22 cellular contexts compared by ENCODE assay signal in genomic region chr6:25596928-25597818, GRCh38. TPM values are rescaled to one million over a fixed set of nuclear protein-coding genes. Genes with fewer than 3 reads are reported as not detected.
DNase-seq lines count a peak whose midpoint lies in the region; ATAC-seq and TF ChIP-seq lines count a peak whose summit lies in the region.
"Had no signal": no experiment of that assay in that cellular context is flagged by ENCODE, and none has a peak within 500 bp of the region (broad histone marks: within the 10 kb centered on the region; RNA-seq: fewer than 3 reads in every experiment).

No MANE protein-coding gene starts in this region.

- H2BK120ac ChIP-seq in IMR-90 (ENCODE audit: low read depth, low read length), result no peak overlapping the region

- TF ChIP-seq POLR2A in IMR-90 (IDR thresholded peaks at IDR 0.05; ENCODE audit: low read depth, low read length), result no peak

- H3K79me1 ChIP-seq in IMR-90 (ENCODE audit: low read depth in 1 of 2, low read length in 2 of 2), result no peaks in the 10 kb centered on the region

- no peak overlapping the region for H3K27ac Mint-ChIP-seq in stimulated activated memory B cell treated with anti-CD40 and anti-IgM and Interleukin-4, amounts not matched to agents 10 μg/mL and 1 μg/mL and 100 μg/mL, for 72 hours
- no peak overlapping the region for H3K27ac Mint-ChIP-seq in activated T-cell treated with anti-CD3 and anti-CD28 coated beads, Interleukin-2, amount 50 U/mL, for 24 hours
- H3K27ac Mint-ChIP-seq: CD4-positive, CD25-positive, alpha-beta regulatory T cell had no signal

- intact Hi-C loops in IMR-90 (cut with micrococcal nuclease), result no loop called here

- H2BK5ac ChIP-seq in IMR-90 (ENCODE audit: low read depth, low read length, poor library complexity, severe bottlenecking), result no peak overlapping the region

- in situ Hi-C loops in IMR-90 (cut with MboI; ENCODE audit: low sequenced_read_pairs), result no loop called here

- no peaks in the 10 kb centered on the region for H3K36me3 Mint-ChIP-seq in stimulated activated memory B cell treated with anti-CD40 and anti-IgM and Interleukin-4, amounts not matched to agents 10 μg/mL and 1 μg/mL and 100 μg/mL, for 72 hours
- no peaks in the 10 kb centered on the region for H3K36me3 Mint-ChIP-seq in activated T-cell treated with anti-CD3 and anti-CD28 coated beads, Interleukin-2, amount 50 U/mL, for 24 hours (ENCODE audit: low read depth)

- H2BK20ac ChIP-seq in IMR-90 (ENCODE audit: low read depth, low read length), result no peak overlapping the region

- ATAC-seq in IMR-90 (ENCODE audit: low read depth) (peak; percentile 61; the same call in 1 of the 2 replicates), GM18873 (IDR thresholded peaks at IDR 0.05; ENCODE audit: low FRiP score, unreplicated experiment) (no peak)
- no peak for ATAC-seq in stimulated activated memory B cell treated with anti-CD40 and anti-IgM and Interleukin-4, amounts not matched to agents 10 μg/mL and 1 μg/mL and 100 μg/mL, for 72 hours

- H3K4me1 Mint-ChIP-seq in stimulated activated memory B cell treated with anti-CD40 and anti-IgM and Interleukin-4, amounts not matched to agents 10 μg/mL and 1 μg/mL and 100 μg/mL, for 72 hours, result no peaks in the 10 kb centered on the region
- peaks cover 9% of the 10 kb centered on the region for H3K4me1 Mint-ChIP-seq in activated T-cell treated with anti-CD3 and anti-CD28 coated beads, Interleukin-2, amount 50 U/mL, for 24 hours (ENCODE audit: low read depth)
- H3K4me1 Mint-ChIP-seq: CD4-positive, CD25-positive, alpha-beta regulatory T cell had no signal

- no TSS peak for BruUV-seq in IMR-90 (replicated peaks; lab: Mats Ljungman, UMichigan)

- H3K18ac ChIP-seq in IMR-90 (ENCODE audit: low read depth, low read length), result no peak overlapping the region

- H3K27ac ChIP-seq in IMR-90 (ENCODE audit: insufficient read depth, low read length), result no peak overlapping the region
- H3K27ac ChIP-seq: KMS-11, SK-N-MC had no signal

- no peak overlapping the region for H3K14ac ChIP-seq in IMR-90 (replicated peaks; ENCODE audit: low read depth, low read length)

- H4K5ac ChIP-seq in IMR-90 (ENCODE audit: low read depth, low read length), result no peak overlapping the region

- dilution Hi-C loops in IMR-90 (cut with HindIII; ENCODE audit: low sequenced_read_pairs, unreplicated experiment), result no loop called here

- H3K9me3 Mint-ChIP-seq in stimulated activated memory B cell treated with anti-CD40 and anti-IgM and Interleukin-4, amounts not matched to agents 10 μg/mL and 1 μg/mL and 100 μg/mL, for 72 hours, result no peaks in the 10 kb centered on the region
- H3K9me3 Mint-ChIP-seq in activated T-cell treated with anti-CD3 and anti-CD28 coated beads, Interleukin-2, amount 50 U/mL, for 24 hours, result no peaks in the 10 kb centered on the region

- CTCF ChIA-PET in IMR-90 (lab: Yijun Ruan, JAX), result interaction anchor here (0.6 kb wide), 1 partner anchor 10 kb away, joined by 4 read pairs; no protein-coding TSS in a partner anchor

- DNase-seq in NCI-H146 (lab: John Stamatoyannopoulos, UW) (peak; percentile 28), NCI-H146 treated with DMSO at 0.1 percent for 48 hours (lab: John Stamatoyannopoulos, UW; ENCODE audit: unreplicated experiment) (no peak), IMR-90 (peak; percentile 1), fibroblast of the aortic adventitia (ENCODE audit: low read depth) (peak; percentile 1), T1000 (lab: John Stamatoyannopoulos, UW) (no peak)
- DNase-seq in activated T-cell treated with anti-CD3 and anti-CD28 coated beads, Interleukin-2, amount 50 U/mL, for 24 hours, result no peak
- DNase-seq: 8988T; BE2C; CD4-positive, CD25-positive, alpha-beta regulatory T cell; EL; NCI-H1417 treated with DMSO at 0.1 percent for 48 hours; NCI-H2029 treated with DMSO at 0.1 percent for 48 hours; NCI-H510A; NCI-H82; OCI-M1; Right ventricle myocardium superior had no signal

- no peak overlapping the region for H3K4me3 Mint-ChIP-seq in stimulated activated memory B cell treated with anti-CD40 and anti-IgM and Interleukin-4, amounts not matched to agents 10 μg/mL and 1 μg/mL and 100 μg/mL, for 72 hours
- no peak overlapping the region for H3K4me3 Mint-ChIP-seq in activated T-cell treated with anti-CD3 and anti-CD28 coated beads, Interleukin-2, amount 50 U/mL, for 24 hours
- H3K4me3 Mint-ChIP-seq: CD4-positive, CD25-positive, alpha-beta regulatory T cell had no signal

- no peak overlapping the region for H2AK5ac ChIP-seq in IMR-90 (ENCODE audit: low read depth, low read length)

- no peaks in the 10 kb centered on the region for H4K20me1 ChIP-seq in IMR-90 (ENCODE audit: insufficient read depth, low read length)

- H3K4me1 ChIP-seq in IMR-90 (ENCODE audit: control insufficient read depth, insufficient read depth, low read length), result no peaks in the 10 kb centered on the region

- H3K4me3 ChIP-seq in IMR-90 (ENCODE audit: insufficient read depth, low read depth, low read length) (no peak overlapping the region), fibroblast of the aortic adventitia (ENCODE audit: low read depth, low read length) (no peak overlapping the region)
- H3K4me3 ChIP-seq: SK-N-MC had no signal

- no peaks in the 10 kb centered on the region; the same call in 1 of the 2 replicates for H3K9me1 ChIP-seq in IMR-90 (ENCODE audit: insufficient read depth, low read length)

- no peak overlapping the region for H2AFZ ChIP-seq in IMR-90 (replicated peaks; ENCODE audit: low read length, poor library complexity)

- peaks cover 10% of the 10 kb centered on the region for H3K27me3 Mint-ChIP-seq in stimulated activated memory B cell treated with anti-CD40 and anti-IgM and Interleukin-4, amounts not matched to agents 10 μg/mL and 1 μg/mL and 100 μg/mL, for 72 hours
- H3K27me3 Mint-ChIP-seq in activated T-cell treated with anti-CD3 and anti-CD28 coated beads, Interleukin-2, amount 50 U/mL, for 24 hours, result no peaks in the 10 kb centered on the region
- H3K27me3 Mint-ChIP-seq: CD4-positive, CD25-positive, alpha-beta regulatory T cell had no signal

- no peak overlapping the region for H3K9ac ChIP-seq in IMR-90 (ENCODE audit: low read depth, low read length)
- H3K9ac ChIP-seq: KMS-11 had no signal

- no peaks in the 10 kb centered on the region for H3K27me3 ChIP-seq in IMR-90 (ENCODE audit: control insufficient read depth, insufficient read depth, low read length)
- H3K27me3 ChIP-seq: BE2C had no signal

- TF ChIP-seq CTCF in IMR-90 (conservative IDR thresholded peaks at IDR 0.05; ENCODE audit: low read depth, low read length) (no peak), fibroblast of the aortic adventitia (IDR thresholded peaks at IDR 0.05; ENCODE audit: insufficient read depth, low read length) (no peak)

- no peak overlapping the region for H3K56ac ChIP-seq in IMR-90 (ENCODE audit: extremely low read depth, insufficient read depth, low read length)

- WGBS in IMR-90 (ENCODE audit: extremely low coverage in 2 of 2, insufficient read length in 1 of 2), 2 experiments, result no CpG with 5 or more reads among the region's 2 CpGs

- no peak overlapping the region for H4K8ac ChIP-seq in IMR-90 (ENCODE audit: low read depth in 2 of 2, low read length in 2 of 2)

- H3K4me2 ChIP-seq in IMR-90 (ENCODE audit: low read depth, low read length), result no peak overlapping the region
- H3K4me2 ChIP-seq: KMS-11 had no signal

- H3K4ac ChIP-seq in IMR-90 (ENCODE audit: low read depth, low read length), result no peak overlapping the region

- no peak for TF ChIP-seq RAD21 in IMR-90 (IDR thresholded peaks at IDR 0.05; ENCODE audit: low read length)

- no peak overlapping the region for H2AK9ac ChIP-seq in IMR-90 (replicated peaks; ENCODE audit: low read depth, low read length, poor library complexity)

- H3K36me3 ChIP-seq in IMR-90 (ENCODE audit: control insufficient read depth, insufficient read depth, low read length), result no peaks in the 10 kb centered on the region
- H3K36me3 ChIP-seq: BE2C had no signal

- H3K23ac ChIP-seq in IMR-90 (ENCODE audit: low read depth, low read length), result no peak overlapping the region

- POLR2A ChIA-PET in IMR-90 (lab: Charles Lee; ENCODE audit: unreplicated experiment), result interaction anchor here (0.6 kb wide), 1 partner anchor 13 kb away, joined by 3 read pairs; no protein-coding TSS in a partner anchor

- H2BK15ac ChIP-seq in IMR-90 (ENCODE audit: low read depth, low read length), result no peak overlapping the region

- no peaks in the 10 kb centered on the region for H3K9me3 ChIP-seq in IMR-90 (ENCODE audit: control insufficient read depth, insufficient read depth, low read length)
- H3K9me3 ChIP-seq: BE2C, Caco-2 had no signal

- H4K91ac ChIP-seq in IMR-90 (ENCODE audit: insufficient read depth, low read depth, low read length), result no peak overlapping the region

TF ChIP-seq in IMR-90, 13 proteins besides CTCF, POLR2A, EP300 and RAD21:
- TF ChIP-seq RFX5 (IDR thresholded peaks at IDR 0.05; ENCODE audit: low read depth, low read length), result no peak

RNA-seq across cellular contexts. Expression of gene SCGN, which starts 54.8 kb away (rescaled TPM):
- total RNA-seq in IMR-90 (2012; rRNA removed) (not detected in 2 replicates), fibroblast of the aortic adventitia (ENCODE audit: low replicate concordance) (not detected in 2 replicates)
- polyA plus RNA-seq in IMR-90 (2012; rRNA removed), result not detected in 2 replicates
- not detected in 2 replicates for polyA plus RNA-seq in IMR-90 (2012; cell fraction: cytosol; rRNA removed)
- polyA plus RNA-seq in IMR-90 (2012; cell fraction: nucleus; rRNA removed; ENCODE audit: low replicate concordance), result not detected in 2 replicates
- total RNA-seq: CD4-positive, CD25-positive, alpha-beta regulatory T cell had no signal
- polyA plus RNA-seq: AG04450; CD4-positive, CD25-positive, alpha-beta regulatory T cell had no signal

Comparison
In these comparisons a context has a peak if more than half of its experiments do, and no peak if none do; other contexts are left out.
1. DNase-seq: peak in NCI-H146 (single experiment), IMR-90 (single experiment) and fibroblast of the aortic adventitia (single experiment); none in NCI-H146 treated with DMSO at 0.1 percent for 48 hours (single experiment), T1000 (single experiment) and activated T-cell treated with anti-CD3 and anti-CD28 coated beads, Interleukin-2, amount 50 U/mL, for 24 hours (single experiment).